In the genomic region with DNA sequence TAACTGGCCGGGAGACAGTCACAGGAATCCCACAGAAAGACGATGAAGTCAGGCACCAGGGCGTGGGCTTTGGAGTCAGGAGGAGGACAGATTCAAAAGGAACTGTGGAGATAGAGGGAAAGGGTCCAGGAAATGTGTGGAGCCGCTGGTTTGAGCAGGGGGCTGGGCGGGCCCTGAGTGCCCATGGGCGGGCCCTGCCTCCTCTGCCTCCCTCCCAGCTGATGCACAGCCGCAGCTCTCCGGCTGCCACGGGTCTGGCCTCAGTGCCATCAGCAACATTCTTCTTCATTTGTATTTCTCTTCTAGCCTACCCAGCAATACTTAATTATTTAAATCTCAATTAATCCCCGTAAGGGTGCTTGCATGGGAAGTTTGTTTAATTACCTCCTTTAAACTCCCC, we compare ENCODE assay signal across 1 cellular context.
TF ChIP-seq lines count a peak whose summit lies in the region.

No MANE protein-coding gene starts in this region.

TF ChIP-seq in GM23338, 12 proteins besides CTCF, POLR2A, EP300 and RAD21 (continued from another document):
- TF ChIP-seq JUNB (IDR thresholded peaks at IDR 0.05; ENCODE audit: unreplicated experiment) (no peak), CREB1 (CRISPR knock-in tag; IDR thresholded peaks at IDR 0.05; ENCODE audit: low read depth) (no peak)
